20 cellular contexts compared by ENCODE assay signal in the genomic region with DNA sequence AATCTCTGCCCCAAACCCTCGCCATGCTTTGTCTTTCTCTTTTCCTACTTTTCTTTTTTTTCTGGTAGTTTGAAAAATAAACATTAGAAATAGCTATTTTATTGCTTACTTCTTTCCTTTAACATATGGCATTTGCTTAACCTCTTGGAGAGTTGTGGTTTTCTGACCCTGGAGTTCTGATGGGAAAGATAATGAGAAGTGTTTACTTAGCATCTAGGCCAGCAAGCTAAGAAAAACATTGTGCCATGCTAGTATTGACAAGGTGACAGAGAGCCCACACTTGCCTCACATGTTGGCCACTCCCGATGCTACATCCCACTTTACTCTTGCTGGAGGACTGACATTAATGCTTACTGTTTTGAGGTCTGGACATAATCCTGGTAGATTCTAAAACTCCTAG.
A peak's percentile ranks its signal among the peaks of the same experiment; 100 is the strongest.
DNase-seq lines count a peak whose midpoint lies in the region; FAIRE-seq and TF ChIP-seq lines count a peak whose summit lies in the region.
"Had no signal": no experiment of that assay in that cellular context is flagged by ENCODE, and none has a peak within 500 bp of the region (broad histone marks: within the 10 kb centered on the region; RNA-seq: fewer than 3 reads in every experiment).

No MANE protein-coding gene starts in this region.

- no peak overlapping the region for H3K18ac ChIP-seq in trophoblast cell (ENCODE audit: low read length)

- H4K91ac ChIP-seq in trophoblast cell (ENCODE audit: low read depth, low read length) = no peak overlapping the region

- DNase-seq in NCI-H1092 treated with DMSO at 0.1 percent for 48 hours (lab: John Stamatoyannopoulos, UW) = peak; percentile 12
- DNase-seq in NCI-H1092 (lab: John Stamatoyannopoulos, UW) = no peak
- DNase-seq in NCI-H2029 treated with DMSO at 0.1 percent for 48 hours (lab: John Stamatoyannopoulos, UW) = peak; percentile 24
- DNase-seq in astrocyte of the spinal cord (ENCODE audit: low read depth, low spot score) = peak; percentile 16
- DNase-seq in trophoblast cell = no peak
- no peak for DNase-seq in NCI-H82 treated with DMSO at 0.1 percent for 48 hours (lab: John Stamatoyannopoulos, UW; ENCODE audit: unreplicated experiment)
- DNase-seq in H54 (ENCODE audit: insufficient read length, low spot score) = no peak
- DNase-seq in activated naive CD4-positive, alpha-beta T cell treated with Interleukin-2 at 50 U/mL for 16 hours = no peak
- DNase-seq: 8988T; activated CD4-positive, alpha-beta T cell treated with anti-CD3 and anti-CD28 coated beads, Interleukin-2, amount 50 U/mL, for 48 hours; activated naive CD8-positive, alpha-beta T cell treated with anti-CD3 and anti-CD28 coated beads for 36 hours; activated T-cell treated with anti-CD3 and anti-CD28 coated beads, Interleukin-2, amount 50 U/mL, for 48 hours; BE2C; effector memory CD4-positive, alpha-beta T cell; heart left ventricle; Kasumi-1; NCI-H146; NK-92 treated with Interleukin-12 subunit alpha and Interleukin-12 subunit beta, amount 100 ng/mL, for 24 hours had no signal

- H3K79me2 ChIP-seq in trophoblast cell (ENCODE audit: control insufficient read depth, insufficient read depth, low read length, poor library complexity) = no peaks in the 10 kb centered on the region

- no peak overlapping the region for H3K4me3 ChIP-seq in astrocyte of the spinal cord (ENCODE audit: low read depth, low read length)
- no peak overlapping the region for H3K4me3 ChIP-seq in trophoblast cell (ENCODE audit: low read depth, low read length)
- H3K4me3 ChIP-seq: HAP-1, heart left ventricle had no signal

- H4K8ac ChIP-seq in trophoblast cell (ENCODE audit: low read depth, low read length) = no peak overlapping the region

- H2AK5ac ChIP-seq in trophoblast cell (ENCODE audit: low read length) = no peak overlapping the region

- in situ Hi-C loops in astrocyte of the spinal cord (cut with HindIII; ENCODE audit: low sequenced_read_pairs) = no loop called here

- no peak for TF ChIP-seq CTCF in astrocyte of the spinal cord (IDR thresholded peaks at IDR 0.05; ENCODE audit: low read depth, low read length)

- H3K23ac ChIP-seq in trophoblast cell (ENCODE audit: low read length) = no peak overlapping the region

- no peak overlapping the region for H4K12ac ChIP-seq in trophoblast cell (ENCODE audit: low read depth, low read length)

- H3K14ac ChIP-seq in trophoblast cell (ENCODE audit: low read length) = no peak overlapping the region

- WGBS in trophoblast cell (ENCODE audit: extremely low coverage, insufficient coverage, insufficient read length) = no CpG with 5 or more reads among the region's 2 CpGs

- no peak overlapping the region for H2AFZ ChIP-seq in trophoblast cell (ENCODE audit: insufficient read depth, low read length, poor library complexity)

- H3K27me3 ChIP-seq in trophoblast cell (ENCODE audit: insufficient read depth, low read length) = no peaks in the 10 kb centered on the region
- H3K27me3 ChIP-seq: BE2C, heart left ventricle had no signal

- H3K9ac ChIP-seq in trophoblast cell (ENCODE audit: low read length) = no peak overlapping the region

- H3K9me3 ChIP-seq in trophoblast cell (ENCODE audit: insufficient read depth, low read depth, low read length) = no peaks in the 10 kb centered on the region
- H3K9me3 ChIP-seq: BE2C, HAP-1, heart left ventricle had no signal

- no peak overlapping the region for H2BK120ac ChIP-seq in trophoblast cell (ENCODE audit: insufficient read depth, low read length, poor library complexity)

- no peak overlapping the region for H2BK5ac ChIP-seq in trophoblast cell (ENCODE audit: low read depth, low read length, poor library complexity)

- no peak overlapping the region for H3K4me2 ChIP-seq in trophoblast cell (ENCODE audit: low read length)

- FAIRE-seq in H54 (lab: Jason Lieb, UNC) = no peak
- FAIRE-seq: D721Med had no signal

- peak overlapping the region; percentile 10 for H3K27ac ChIP-seq in trophoblast cell (ENCODE audit: low read depth, low read length)
- H3K27ac ChIP-seq: heart left ventricle had no signal

- no peak overlapping the region for H3K4ac ChIP-seq in trophoblast cell (ENCODE audit: low read depth, low read length)

- H3K36me3 ChIP-seq in trophoblast cell (ENCODE audit: control insufficient read depth in 1 of 2, insufficient read depth in 2 of 2, low read length in 2 of 2) = no peaks in the 10 kb centered on the region
- H3K36me3 ChIP-seq: BE2C, HAP-1, heart left ventricle had no signal

- no peak for TF ChIP-seq POLR2A in H54 (IDR thresholded peaks at IDR 0.05; ENCODE audit: low read depth, low read length)

- H3K79me1 ChIP-seq in trophoblast cell (ENCODE audit: low read length) = no peaks in the 10 kb centered on the region

- H3K4me1 ChIP-seq in trophoblast cell (ENCODE audit: control insufficient read depth in 1 of 2, insufficient read depth in 2 of 2, low read length in 2 of 2) = no peaks in the 10 kb centered on the region
- H3K4me1 ChIP-seq: BE2C, HAP-1, heart left ventricle had no signal

- H2BK12ac ChIP-seq in trophoblast cell (ENCODE audit: low read length) = no peak overlapping the region

Comparison
In these comparisons a context has a peak if more than half of its experiments do, and no peak if none do; other contexts are left out.
1. DNase-seq: peak in NCI-H1092 treated with DMSO at 0.1 percent for 48 hours (single experiment), NCI-H2029 treated with DMSO at 0.1 percent for 48 hours (single experiment) and astrocyte of the spinal cord (single experiment); none in NCI-H1092 (single experiment), trophoblast cell (0 of 2), NCI-H82 treated with DMSO at 0.1 percent for 48 hours (single experiment), H54 (single experiment) and activated naive CD4-positive, alpha-beta T cell treated with Interleukin-2 at 50 U/mL for 16 hours (single experiment).